1 cellular context compared by ENCODE assay signal in the genomic region with DNA sequence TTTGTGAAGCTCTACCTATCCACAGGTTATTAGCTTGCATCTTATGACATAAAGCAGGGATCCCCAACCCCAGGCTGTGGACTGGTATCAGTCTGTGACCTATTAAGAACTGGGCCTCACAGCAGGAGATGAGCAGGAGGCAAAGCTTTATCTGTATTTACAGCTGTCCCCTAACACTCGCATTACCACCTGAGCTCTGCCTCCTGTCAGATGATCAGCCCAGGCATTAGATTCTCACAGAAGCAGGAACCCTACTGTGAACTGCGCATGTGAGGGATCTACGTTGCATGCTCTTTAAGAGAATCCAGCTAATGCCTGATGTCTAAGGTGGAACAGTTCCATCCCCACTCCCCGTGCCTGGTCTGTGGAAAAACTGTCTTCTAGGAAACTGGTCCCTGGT.
TF ChIP-seq lines count a peak whose summit lies in the region.

No MANE protein-coding gene starts in this region.

TF ChIP-seq in HEK293T, 16 proteins besides CTCF, POLR2A, EP300 and RAD21 (continued from another document):
- TF ChIP-seq SUZ12 (IDR thresholded peaks at IDR 0.05): no peak
- TF ChIP-seq ELF4 (IDR thresholded peaks at IDR 0.05): no peak
- no peak for TF ChIP-seq FOXM1 (IDR thresholded peaks at IDR 0.05; ENCODE audit: borderline replicate concordance)
- TF ChIP-seq, protein P1, sequence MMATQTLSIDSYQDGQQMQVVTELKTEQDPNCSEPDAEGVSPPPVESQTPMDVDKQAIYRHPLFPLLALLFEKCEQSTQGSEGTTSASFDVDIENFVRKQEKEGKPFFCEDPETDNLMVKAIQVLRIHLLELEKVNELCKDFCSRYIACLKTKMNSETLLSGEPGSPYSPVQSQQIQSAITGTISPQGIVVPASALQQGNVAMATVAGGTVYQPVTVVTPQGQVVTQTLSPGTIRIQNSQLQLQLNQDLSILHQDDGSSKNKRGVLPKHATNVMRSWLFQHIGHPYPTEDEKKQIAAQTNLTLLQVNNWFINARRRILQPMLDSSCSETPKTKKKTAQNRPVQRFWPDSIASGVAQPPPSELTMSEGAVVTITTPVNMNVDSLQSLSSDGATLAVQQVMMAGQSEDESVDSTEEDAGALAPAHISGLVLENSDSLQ (IDR thresholded peaks at IDR 0.05): no peak
- TF ChIP-seq FOXK2 (IDR thresholded peaks at IDR 0.05): no peak
- no peak for TF ChIP-seq TARDBP (IDR thresholded peaks at IDR 0.05)
- TF ChIP-seq CTBP1 (IDR thresholded peaks at IDR 0.05; ENCODE audit: borderline replicate concordance): no peak
- no peak for TF ChIP-seq SP1 (IDR thresholded peaks at IDR 0.05)
- no peak for TF ChIP-seq HDGF (IDR thresholded peaks at IDR 0.05; ENCODE audit: borderline replicate concordance)
- no peak for TF ChIP-seq NFRKB (IDR thresholded peaks at IDR 0.05)
- no peak for TF ChIP-seq L3MBTL2 (conservative IDR thresholded peaks at IDR 0.05)
- TF ChIP-seq ARNT (IDR thresholded peaks at IDR 0.05): no peak
